In genomic region chr6:78867370-78868040, GRCh38 we compare ENCODE assay signal across 8 cellular contexts. TPM values are rescaled to one million over a fixed set of nuclear protein-coding genes. Genes with fewer than 3 reads are reported as not detected.
A peak's percentile ranks its signal among the peaks of the same experiment; 100 is the strongest.
DNase-seq lines count a peak whose midpoint lies in the region; ATAC-seq and TF ChIP-seq lines count a peak whose summit lies in the region.

A gene with protein sequence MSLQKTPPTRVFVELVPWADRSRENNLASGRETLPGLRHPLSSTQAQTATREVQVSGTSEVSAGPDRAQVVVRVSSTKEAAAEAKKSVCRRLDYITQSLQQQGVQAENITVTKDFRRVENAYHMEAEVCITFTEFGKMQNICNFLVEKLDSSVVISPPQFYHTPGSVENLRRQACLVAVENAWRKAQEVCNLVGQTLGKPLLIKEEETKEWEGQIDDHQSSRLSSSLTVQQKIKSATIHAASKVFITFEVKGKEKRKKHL (plus strand): TSS chr6:78867551. CDS start chr6:78867577, 26 bp downstream.

- H3K27me3 ChIP-seq in DOHH2 (ENCODE audit: control insufficient read depth, low read length) = no peaks in the 10 kb centered on the region

- peaks cover 12% of the 10 kb centered on the region for H3K4me1 ChIP-seq in DOHH2 (ENCODE audit: control insufficient read depth, low read length)

- ATAC-seq in GM21723 (IDR thresholded peaks at IDR 0.05; ENCODE audit: unreplicated experiment) = peak; percentile 98
- ATAC-seq in activated T-helper 17 cell treated with anti-CD3 and anti-CD28 coated beads, Interleukin-2, amount 50 U/mL, for 72 hours (replicated peaks) = peak; percentile 98

- H4K20me1 ChIP-seq in DOHH2 (ENCODE audit: control insufficient read depth, insufficient read depth, low read depth, low read length) = no peaks in the 10 kb centered on the region

- peaks cover 35% of the 10 kb centered on the region for H3K79me2 ChIP-seq in DOHH2 (ENCODE audit: control insufficient read depth, low read length)

- peak; percentile 55 for TF ChIP-seq CTCF in DOHH2 (IDR thresholded peaks at IDR 0.05; ENCODE audit: low read depth, low read length, poor library complexity, severe bottlenecking)
- TF ChIP-seq CTCF in nephron progenitor cell (IDR thresholded peaks at IDR 0.05) = peak; percentile 22

- H3K4me2 ChIP-seq in DOHH2 (ENCODE audit: low read length) = peak within 1 kb of the TSS; percentile 81

- peak within 1 kb of the TSS; percentile 90 for H3K4me3 ChIP-seq in DOHH2 (ENCODE audit: low read length)

- peaks cover 5% of the 10 kb centered on the region for H3K4me1 Mint-ChIP-seq in activated T-helper 17 cell treated with anti-CD3 and anti-CD28 coated beads, Interleukin-2, amount 50 U/mL, for 72 hours
- H3K4me1 Mint-ChIP-seq in nephron progenitor cell = peaks cover 33% of the 10 kb centered on the region
- peaks cover 24% of the 10 kb centered on the region for H3K4me1 Mint-ChIP-seq in stimulated activated naive CD8-positive, alpha-beta T cell treated with anti-CD3 and anti-CD28 coated beads, Interleukin-15, Interleukin-2, amounts not matched to agents 100 ng/mL and 50 ng/mL, for 24 hours (ENCODE audit: low read depth)

- DNase-seq in KG1 (lab: John Stamatoyannopoulos, UW) = peak; percentile 89
- DNase-seq in RKO (ENCODE audit: low spot score) = peak; percentile 89
- peak; percentile 69 for DNase-seq in fibroblast of the conjunctiva (ENCODE audit: low read depth)
- peak; percentile 78 for DNase-seq in nephron progenitor cell

- H3K9me3 Mint-ChIP-seq in activated T-helper 17 cell treated with anti-CD3 and anti-CD28 coated beads, Interleukin-2, amount 50 U/mL, for 72 hours = no peaks in the 10 kb centered on the region
- no peaks in the 10 kb centered on the region for H3K9me3 Mint-ChIP-seq in nephron progenitor cell
- no peaks in the 10 kb centered on the region for H3K9me3 Mint-ChIP-seq in stimulated activated naive CD8-positive, alpha-beta T cell treated with anti-CD3 and anti-CD28 coated beads, Interleukin-15, Interleukin-2, amounts not matched to agents 100 ng/mL and 50 ng/mL, for 24 hours

- H3K4me3 Mint-ChIP-seq in activated T-helper 17 cell treated with anti-CD3 and anti-CD28 coated beads, Interleukin-2, amount 50 U/mL, for 72 hours = peak within 1 kb of the TSS; percentile 99
- H3K4me3 Mint-ChIP-seq in nephron progenitor cell = peak within 1 kb of the TSS; percentile 94
- H3K4me3 Mint-ChIP-seq in stimulated activated naive CD8-positive, alpha-beta T cell treated with anti-CD3 and anti-CD28 coated beads, Interleukin-15, Interleukin-2, amounts not matched to agents 100 ng/mL and 50 ng/mL, for 24 hours = peak within 1 kb of the TSS; percentile 92

- no peaks in the 10 kb centered on the region for H3K27me3 Mint-ChIP-seq in activated T-helper 17 cell treated with anti-CD3 and anti-CD28 coated beads, Interleukin-2, amount 50 U/mL, for 72 hours
- H3K27me3 Mint-ChIP-seq in nephron progenitor cell (ENCODE audit: low read depth, poor library complexity) = no peaks in the 10 kb centered on the region
- H3K27me3 Mint-ChIP-seq in stimulated activated naive CD8-positive, alpha-beta T cell treated with anti-CD3 and anti-CD28 coated beads, Interleukin-15, Interleukin-2, amounts not matched to agents 100 ng/mL and 50 ng/mL, for 24 hours = no peaks in the 10 kb centered on the region

- no peaks in the 10 kb centered on the region for H3K36me3 Mint-ChIP-seq in activated T-helper 17 cell treated with anti-CD3 and anti-CD28 coated beads, Interleukin-2, amount 50 U/mL, for 72 hours (ENCODE audit: low read depth)
- H3K36me3 Mint-ChIP-seq in nephron progenitor cell (ENCODE audit: low read depth) = peaks cover 22% of the 10 kb centered on the region
- H3K36me3 Mint-ChIP-seq in stimulated activated naive CD8-positive, alpha-beta T cell treated with anti-CD3 and anti-CD28 coated beads, Interleukin-15, Interleukin-2, amounts not matched to agents 100 ng/mL and 50 ng/mL, for 24 hours (ENCODE audit: low read depth) = peaks cover 17% of the 10 kb centered on the region

- peak within 1 kb of the TSS; percentile 82 for H3K27ac ChIP-seq in DOHH2 (ENCODE audit: low read depth, low read length)

- no peaks in the 10 kb centered on the region for H3K9me3 ChIP-seq in DOHH2 (ENCODE audit: control insufficient read depth, insufficient read depth, low read length)

- H3K27ac Mint-ChIP-seq in activated T-helper 17 cell treated with anti-CD3 and anti-CD28 coated beads, Interleukin-2, amount 50 U/mL, for 72 hours = peak within 1 kb of the TSS; percentile 94
- H3K27ac Mint-ChIP-seq in nephron progenitor cell = peak within 1 kb of the TSS; percentile 99
- H3K27ac Mint-ChIP-seq in stimulated activated naive CD8-positive, alpha-beta T cell treated with anti-CD3 and anti-CD28 coated beads, Interleukin-15, Interleukin-2, amounts not matched to agents 100 ng/mL and 50 ng/mL, for 24 hours = peak within 1 kb of the TSS; percentile 89

- peaks cover 9% of the 10 kb centered on the region; the same call in 1 of the 2 replicates for H3F3A ChIP-seq in DOHH2 (ENCODE audit: control insufficient read depth, insufficient read depth)

- H3K36me3 ChIP-seq in DOHH2 (ENCODE audit: control insufficient read depth, low read length) = peaks cover 6% of the 10 kb centered on the region

- H3K9me2 ChIP-seq in DOHH2 (replicated peaks; ENCODE audit: control insufficient read depth, low read length) = no peaks in the 10 kb centered on the region

RNA-seq across cellular contexts. Expression of the gene that starts here (rescaled TPM):
- 1 to 10 TPM in 1 of 2 donors, under 1 TPM in 1; 0.58 to 1.7 TPM for total RNA-seq in activated T-helper 17 cell treated with anti-CD3 and anti-CD28 coated beads, Interleukin-2, amount 50 U/mL, for 72 hours

Comparison
In these comparisons a context has a peak if more than half of its experiments do, and no peak if none do; other contexts are left out.
1. Peak in every context shown above with its lines: DNase-seq, ATAC-seq, H3K4me3 ChIP-seq and H3K27ac ChIP-seq.